ENCODE assay signal across 1 cellular context in the genomic region with DNA sequence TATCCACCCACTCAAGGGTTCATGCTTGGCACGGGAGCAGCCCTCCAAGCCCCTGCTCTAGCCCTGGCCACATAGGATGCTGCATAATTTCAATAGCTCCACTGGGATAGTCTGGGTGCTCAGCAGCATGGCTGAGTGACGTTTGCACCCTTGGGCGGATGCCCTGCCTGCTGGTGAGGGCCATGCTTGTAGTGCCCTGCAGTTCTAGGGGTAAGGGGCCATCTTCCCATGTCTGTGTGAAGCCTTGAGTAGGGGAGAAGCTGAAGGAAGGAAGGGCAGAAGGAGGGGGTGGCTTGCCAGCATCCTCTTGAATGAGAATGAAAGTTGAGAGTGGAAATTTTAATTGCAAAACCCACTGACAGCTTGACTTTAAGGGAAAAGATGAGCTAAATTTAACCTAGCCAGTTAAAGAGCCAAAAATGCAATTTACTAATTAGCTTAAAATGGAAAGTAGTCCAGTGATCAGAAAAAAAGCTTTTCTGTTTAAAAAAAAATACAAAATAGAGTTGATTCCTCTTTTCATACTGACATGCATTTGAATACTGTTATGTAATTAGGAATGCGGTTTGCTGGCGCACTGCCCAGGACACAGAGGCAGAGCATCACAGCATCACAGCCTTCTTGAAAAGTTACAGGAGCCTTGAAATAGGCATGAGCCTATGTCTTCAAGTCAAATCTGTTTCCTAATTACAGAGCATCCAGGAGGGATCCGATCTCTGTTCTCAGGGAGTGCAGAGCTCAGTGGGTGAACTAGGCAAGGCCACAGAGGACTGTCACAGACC.
TF ChIP-seq lines count a peak whose summit lies in the region.

No MANE protein-coding gene starts in this region.

TF ChIP-seq in HEK293, 187 proteins besides CTCF, POLR2A, EP300 and RAD21 (continued from another document):
- peak; percentile 62 for TF ChIP-seq ZBTB48 (tag by site-specific recombination; IDR thresholded peaks at IDR 0.05)
- TF ChIP-seq ZNF521 (tag by site-specific recombination; IDR thresholded peaks at IDR 0.05), result no peak
- TF ChIP-seq, protein P1, sequence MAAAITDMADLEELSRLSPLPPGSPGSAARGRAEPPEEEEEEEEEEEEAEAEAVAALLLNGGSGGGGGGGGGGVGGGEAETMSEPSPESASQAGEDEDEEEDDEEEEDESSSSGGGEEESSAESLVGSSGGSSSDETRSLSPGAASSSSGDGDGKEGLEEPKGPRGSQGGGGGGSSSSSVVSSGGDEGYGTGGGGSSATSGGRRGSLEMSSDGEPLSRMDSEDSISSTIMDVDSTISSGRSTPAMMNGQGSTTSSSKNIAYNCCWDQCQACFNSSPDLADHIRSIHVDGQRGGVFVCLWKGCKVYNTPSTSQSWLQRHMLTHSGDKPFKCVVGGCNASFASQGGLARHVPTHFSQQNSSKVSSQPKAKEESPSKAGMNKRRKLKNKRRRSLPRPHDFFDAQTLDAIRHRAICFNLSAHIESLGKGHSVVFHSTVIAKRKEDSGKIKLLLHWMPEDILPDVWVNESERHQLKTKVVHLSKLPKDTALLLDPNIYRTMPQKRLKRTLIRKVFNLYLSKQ (tag by site-specific recombination; IDR thresholded peaks at IDR 0.05; ENCODE audit: borderline replicate concordance), result no peak
- TF ChIP-seq ZNF626 (tag by site-specific recombination; IDR thresholded peaks at IDR 0.05), result no peak
- no peak for TF ChIP-seq ZNF658 (tag by site-specific recombination; IDR thresholded peaks at IDR 0.05)
- no peak for TF ChIP-seq SALL2 (tag by site-specific recombination; IDR thresholded peaks at IDR 0.05; ENCODE audit: borderline replicate concordance)
- no peak for TF ChIP-seq ZNF701 (tag by site-specific recombination; IDR thresholded peaks at IDR 0.05)
- TF ChIP-seq ZBTB8A (tag by site-specific recombination; IDR thresholded peaks at IDR 0.05), result 0 out of 2 replicates have a peak, but pooled peaks have one; percentile 10
- no peak for TF ChIP-seq ZNF274 (IDR thresholded peaks at IDR 0.05; ENCODE audit: low read length)
- no peak for TF ChIP-seq ZNF274 (tag by site-specific recombination; IDR thresholded peaks at IDR 0.05; ENCODE audit: borderline replicate concordance)
- TF ChIP-seq, protein P2, sequence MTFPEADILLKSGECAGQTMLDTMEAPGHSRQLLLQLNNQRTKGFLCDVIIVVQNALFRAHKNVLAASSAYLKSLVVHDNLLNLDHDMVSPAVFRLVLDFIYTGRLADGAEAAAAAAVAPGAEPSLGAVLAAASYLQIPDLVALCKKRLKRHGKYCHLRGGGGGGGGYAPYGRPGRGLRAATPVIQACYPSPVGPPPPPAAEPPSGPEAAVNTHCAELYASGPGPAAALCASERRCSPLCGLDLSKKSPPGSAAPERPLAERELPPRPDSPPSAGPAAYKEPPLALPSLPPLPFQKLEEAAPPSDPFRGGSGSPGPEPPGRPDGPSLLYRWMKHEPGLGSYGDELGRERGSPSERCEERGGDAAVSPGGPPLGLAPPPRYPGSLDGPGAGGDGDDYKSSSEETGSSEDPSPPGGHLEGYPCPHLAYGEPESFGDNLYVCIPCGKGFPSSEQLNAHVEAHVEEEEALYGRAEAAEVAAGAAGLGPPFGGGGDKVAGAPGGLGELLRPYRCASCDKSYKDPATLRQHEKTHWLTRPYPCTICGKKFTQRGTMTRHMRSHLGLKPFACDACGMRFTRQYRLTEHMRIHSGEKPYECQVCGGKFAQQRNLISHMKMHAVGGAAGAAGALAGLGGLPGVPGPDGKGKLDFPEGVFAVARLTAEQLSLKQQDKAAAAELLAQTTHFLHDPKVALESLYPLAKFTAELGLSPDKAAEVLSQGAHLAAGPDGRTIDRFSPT (tag by site-specific recombination; IDR thresholded peaks at IDR 0.05), result no peak
- TF ChIP-seq ZNF133 (tag by site-specific recombination; IDR thresholded peaks at IDR 0.05), result no peak
- no peak for TF ChIP-seq KLF16 (tag by site-specific recombination; IDR thresholded peaks at IDR 0.05)
- 0 out of 2 replicates have a peak, but pooled peaks have one; percentile 21 for TF ChIP-seq ZNF223 (tag by site-specific recombination; IDR thresholded peaks at IDR 0.05)
- no peak for TF ChIP-seq TCF7L2 (IDR thresholded peaks at IDR 0.05; ENCODE audit: borderline replicate concordance, low read depth, low read length)
- TF ChIP-seq, protein P3, sequence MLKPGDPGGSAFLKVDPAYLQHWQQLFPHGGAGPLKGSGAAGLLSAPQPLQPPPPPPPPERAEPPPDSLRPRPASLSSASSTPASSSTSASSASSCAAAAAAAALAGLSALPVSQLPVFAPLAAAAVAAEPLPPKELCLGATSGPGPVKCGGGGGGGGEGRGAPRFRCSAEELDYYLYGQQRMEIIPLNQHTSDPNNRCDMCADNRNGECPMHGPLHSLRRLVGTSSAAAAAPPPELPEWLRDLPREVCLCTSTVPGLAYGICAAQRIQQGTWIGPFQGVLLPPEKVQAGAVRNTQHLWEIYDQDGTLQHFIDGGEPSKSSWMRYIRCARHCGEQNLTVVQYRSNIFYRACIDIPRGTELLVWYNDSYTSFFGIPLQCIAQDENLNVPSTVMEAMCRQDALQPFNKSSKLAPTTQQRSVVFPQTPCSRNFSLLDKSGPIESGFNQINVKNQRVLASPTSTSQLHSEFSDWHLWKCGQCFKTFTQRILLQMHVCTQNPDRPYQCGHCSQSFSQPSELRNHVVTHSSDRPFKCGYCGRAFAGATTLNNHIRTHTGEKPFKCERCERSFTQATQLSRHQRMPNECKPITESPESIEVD (tag by site-specific recombination; IDR thresholded peaks at IDR 0.05), result peak; percentile 52; the same call in 1 of the 2 replicates
- no peak for TF ChIP-seq ZNF529 (tag by site-specific recombination; IDR thresholded peaks at IDR 0.05; ENCODE audit: insufficient replicate concordance)
- TF ChIP-seq BCL11B (tag by site-specific recombination; IDR thresholded peaks at IDR 0.05; ENCODE audit: low read depth), result no peak
- no peak for TF ChIP-seq ZFP37 (tag by site-specific recombination; IDR thresholded peaks at IDR 0.05)
- TF ChIP-seq ZNF292 (tag by site-specific recombination; IDR thresholded peaks at IDR 0.05; ENCODE audit: borderline replicate concordance, low read depth), result no peak
- TF ChIP-seq ZNF670 (tag by site-specific recombination; IDR thresholded peaks at IDR 0.05; ENCODE audit: low read depth), result no peak
- no peak for TF ChIP-seq ZNF843 (tag by site-specific recombination; IDR thresholded peaks at IDR 0.05)
- no peak for TF ChIP-seq ZNF548 (tag by site-specific recombination; IDR thresholded peaks at IDR 0.05)
